1 cellular context compared by ENCODE assay signal in the genomic region with DNA sequence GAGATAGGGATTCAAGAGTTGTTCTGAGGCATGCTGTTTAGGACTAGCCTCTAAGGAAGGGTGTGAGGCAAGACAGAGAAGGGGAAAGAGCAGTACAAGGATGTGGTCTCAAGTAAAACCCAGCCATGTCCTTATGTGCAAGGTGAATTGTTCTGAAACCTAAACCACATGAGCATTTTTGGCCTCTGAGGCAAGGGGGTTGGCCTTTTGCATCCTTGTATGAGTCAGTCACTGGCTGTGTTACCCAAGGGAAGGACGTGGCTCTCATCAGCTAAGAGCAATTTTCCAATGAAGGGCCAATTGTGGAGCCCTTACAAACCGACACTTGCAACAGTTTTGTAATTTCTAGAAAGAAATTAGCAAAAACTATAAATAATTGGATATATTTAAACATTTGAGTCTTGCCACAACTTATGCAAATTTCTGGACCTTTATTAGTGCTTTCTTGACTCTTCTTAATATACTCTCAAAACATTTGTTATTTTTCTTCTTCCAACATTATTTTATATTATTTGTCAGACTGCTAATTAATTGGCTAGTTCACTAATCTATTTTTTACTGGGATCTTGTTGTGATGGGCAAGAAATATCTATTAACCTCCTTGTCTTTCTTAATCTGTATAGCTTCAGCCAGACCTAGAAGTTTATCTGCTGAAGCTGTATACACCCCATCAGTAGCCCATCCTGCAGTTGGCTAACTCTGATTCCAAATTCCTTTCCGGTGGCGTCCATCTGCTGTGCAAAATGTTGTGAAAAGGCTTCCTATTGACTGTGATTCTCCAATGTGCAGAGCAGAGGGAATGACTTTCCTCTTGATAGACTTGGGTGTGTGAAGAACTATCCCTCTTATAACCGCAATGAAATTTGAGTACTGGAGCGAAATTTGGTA.
TF ChIP-seq lines count a peak whose summit lies in the region.

No MANE protein-coding gene starts in this region.

TF ChIP-seq in GM12878, 131 proteins besides CTCF, POLR2A, EP300 and RAD21 (continued from another document and continues in another):
- TF ChIP-seq EGR1 (IDR thresholded peaks at IDR 0.05; ENCODE audit: borderline replicate concordance in 1 of 2, low read depth in 2 of 2, low read length in 2 of 2) = no peak
- TF ChIP-seq, protein P1, sequence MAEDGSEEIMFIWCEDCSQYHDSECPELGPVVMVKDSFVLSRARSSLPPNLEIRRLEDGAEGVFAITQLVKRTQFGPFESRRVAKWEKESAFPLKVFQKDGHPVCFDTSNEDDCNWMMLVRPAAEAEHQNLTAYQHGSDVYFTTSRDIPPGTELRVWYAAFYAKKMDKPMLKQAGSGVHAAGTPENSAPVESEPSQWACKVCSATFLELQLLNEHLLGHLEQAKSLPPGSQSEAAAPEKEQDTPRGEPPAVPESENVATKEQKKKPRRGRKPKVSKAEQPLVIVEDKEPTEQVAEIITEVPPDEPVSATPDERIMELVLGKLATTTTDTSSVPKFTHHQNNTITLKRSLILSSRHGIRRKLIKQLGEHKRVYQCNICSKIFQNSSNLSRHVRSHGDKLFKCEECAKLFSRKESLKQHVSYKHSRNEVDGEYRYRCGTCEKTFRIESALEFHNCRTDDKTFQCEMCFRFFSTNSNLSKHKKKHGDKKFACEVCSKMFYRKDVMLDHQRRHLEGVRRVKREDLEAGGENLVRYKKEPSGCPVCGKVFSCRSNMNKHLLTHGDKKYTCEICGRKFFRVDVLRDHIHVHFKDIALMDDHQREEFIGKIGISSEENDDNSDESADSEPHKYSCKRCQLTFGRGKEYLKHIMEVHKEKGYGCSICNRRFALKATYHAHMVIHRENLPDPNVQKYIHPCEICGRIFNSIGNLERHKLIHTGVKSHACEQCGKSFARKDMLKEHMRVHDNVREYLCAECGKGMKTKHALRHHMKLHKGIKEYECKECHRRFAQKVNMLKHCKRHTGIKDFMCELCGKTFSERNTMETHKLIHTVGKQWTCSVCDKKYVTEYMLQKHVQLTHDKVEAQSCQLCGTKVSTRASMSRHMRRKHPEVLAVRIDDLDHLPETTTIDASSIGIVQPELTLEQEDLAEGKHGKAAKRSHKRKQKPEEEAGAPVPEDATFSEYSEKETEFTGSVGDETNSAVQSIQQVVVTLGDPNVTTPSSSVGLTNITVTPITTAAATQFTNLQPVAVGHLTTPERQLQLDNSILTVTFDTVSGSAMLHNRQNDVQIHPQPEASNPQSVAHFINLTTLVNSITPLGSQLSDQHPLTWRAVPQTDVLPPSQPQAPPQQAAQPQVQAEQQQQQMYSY (CRISPR knock-in tag; IDR thresholded peaks at IDR 0.05) = no peak
- 0 out of 2 replicates have a peak, but pooled peaks have one; percentile 34 for TF ChIP-seq BMI1 (IDR thresholded peaks at IDR 0.05; ENCODE audit: borderline replicate concordance)
- no peak for TF ChIP-seq YBX1 (IDR thresholded peaks at IDR 0.05)
- no peak for TF ChIP-seq NR2C2 (IDR thresholded peaks at IDR 0.05; ENCODE audit: borderline replicate concordance, control insufficient read depth, insufficient read length, low read depth)
- TF ChIP-seq, protein P2, sequence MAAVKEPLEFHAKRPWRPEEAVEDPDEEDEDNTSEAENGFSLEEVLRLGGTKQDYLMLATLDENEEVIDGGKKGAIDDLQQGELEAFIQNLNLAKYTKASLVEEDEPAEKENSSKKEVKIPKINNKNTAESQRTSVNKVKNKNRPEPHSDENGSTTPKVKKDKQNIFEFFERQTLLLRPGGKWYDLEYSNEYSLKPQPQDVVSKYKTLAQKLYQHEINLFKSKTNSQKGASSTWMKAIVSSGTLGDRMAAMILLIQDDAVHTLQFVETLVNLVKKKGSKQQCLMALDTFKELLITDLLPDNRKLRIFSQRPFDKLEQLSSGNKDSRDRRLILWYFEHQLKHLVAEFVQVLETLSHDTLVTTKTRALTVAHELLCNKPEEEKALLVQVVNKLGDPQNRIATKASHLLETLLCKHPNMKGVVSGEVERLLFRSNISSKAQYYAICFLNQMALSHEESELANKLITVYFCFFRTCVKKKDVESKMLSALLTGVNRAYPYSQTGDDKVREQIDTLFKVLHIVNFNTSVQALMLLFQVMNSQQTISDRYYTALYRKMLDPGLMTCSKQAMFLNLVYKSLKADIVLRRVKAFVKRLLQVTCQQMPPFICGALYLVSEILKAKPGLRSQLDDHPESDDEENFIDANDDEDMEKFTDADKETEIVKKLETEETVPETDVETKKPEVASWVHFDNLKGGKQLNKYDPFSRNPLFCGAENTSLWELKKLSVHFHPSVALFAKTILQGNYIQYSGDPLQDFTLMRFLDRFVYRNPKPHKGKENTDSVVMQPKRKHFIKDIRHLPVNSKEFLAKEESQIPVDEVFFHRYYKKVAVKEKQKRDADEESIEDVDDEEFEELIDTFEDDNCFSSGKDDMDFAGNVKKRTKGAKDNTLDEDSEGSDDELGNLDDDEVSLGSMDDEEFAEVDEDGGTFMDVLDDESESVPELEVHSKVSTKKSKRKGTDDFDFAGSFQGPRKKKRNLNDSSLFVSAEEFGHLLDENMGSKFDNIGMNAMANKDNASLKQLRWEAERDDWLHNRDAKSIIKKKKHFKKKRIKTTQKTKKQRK (IDR thresholded peaks at IDR 0.05; ENCODE audit: low read depth, low read length) = no peak
- TF ChIP-seq IKZF2 (IDR thresholded peaks at IDR 0.05) = peak; percentile 91 to 92
- TF ChIP-seq NBN (IDR thresholded peaks at IDR 0.05) = peak; percentile 71; the same call in 1 of the 2 replicates
- peak; percentile 100 for TF ChIP-seq RUNX3 (IDR thresholded peaks at IDR 0.05; ENCODE audit: low read length)
- no peak for TF ChIP-seq CHD4 (IDR thresholded peaks at IDR 0.05)
- peak; percentile 98 for TF ChIP-seq IRF4 (IDR thresholded peaks at IDR 0.05; ENCODE audit: low read depth, low read length)
- no peak for TF ChIP-seq RFX5 (IDR thresholded peaks at IDR 0.05; ENCODE audit: low read depth, low read length)
- TF ChIP-seq, protein P3, sequence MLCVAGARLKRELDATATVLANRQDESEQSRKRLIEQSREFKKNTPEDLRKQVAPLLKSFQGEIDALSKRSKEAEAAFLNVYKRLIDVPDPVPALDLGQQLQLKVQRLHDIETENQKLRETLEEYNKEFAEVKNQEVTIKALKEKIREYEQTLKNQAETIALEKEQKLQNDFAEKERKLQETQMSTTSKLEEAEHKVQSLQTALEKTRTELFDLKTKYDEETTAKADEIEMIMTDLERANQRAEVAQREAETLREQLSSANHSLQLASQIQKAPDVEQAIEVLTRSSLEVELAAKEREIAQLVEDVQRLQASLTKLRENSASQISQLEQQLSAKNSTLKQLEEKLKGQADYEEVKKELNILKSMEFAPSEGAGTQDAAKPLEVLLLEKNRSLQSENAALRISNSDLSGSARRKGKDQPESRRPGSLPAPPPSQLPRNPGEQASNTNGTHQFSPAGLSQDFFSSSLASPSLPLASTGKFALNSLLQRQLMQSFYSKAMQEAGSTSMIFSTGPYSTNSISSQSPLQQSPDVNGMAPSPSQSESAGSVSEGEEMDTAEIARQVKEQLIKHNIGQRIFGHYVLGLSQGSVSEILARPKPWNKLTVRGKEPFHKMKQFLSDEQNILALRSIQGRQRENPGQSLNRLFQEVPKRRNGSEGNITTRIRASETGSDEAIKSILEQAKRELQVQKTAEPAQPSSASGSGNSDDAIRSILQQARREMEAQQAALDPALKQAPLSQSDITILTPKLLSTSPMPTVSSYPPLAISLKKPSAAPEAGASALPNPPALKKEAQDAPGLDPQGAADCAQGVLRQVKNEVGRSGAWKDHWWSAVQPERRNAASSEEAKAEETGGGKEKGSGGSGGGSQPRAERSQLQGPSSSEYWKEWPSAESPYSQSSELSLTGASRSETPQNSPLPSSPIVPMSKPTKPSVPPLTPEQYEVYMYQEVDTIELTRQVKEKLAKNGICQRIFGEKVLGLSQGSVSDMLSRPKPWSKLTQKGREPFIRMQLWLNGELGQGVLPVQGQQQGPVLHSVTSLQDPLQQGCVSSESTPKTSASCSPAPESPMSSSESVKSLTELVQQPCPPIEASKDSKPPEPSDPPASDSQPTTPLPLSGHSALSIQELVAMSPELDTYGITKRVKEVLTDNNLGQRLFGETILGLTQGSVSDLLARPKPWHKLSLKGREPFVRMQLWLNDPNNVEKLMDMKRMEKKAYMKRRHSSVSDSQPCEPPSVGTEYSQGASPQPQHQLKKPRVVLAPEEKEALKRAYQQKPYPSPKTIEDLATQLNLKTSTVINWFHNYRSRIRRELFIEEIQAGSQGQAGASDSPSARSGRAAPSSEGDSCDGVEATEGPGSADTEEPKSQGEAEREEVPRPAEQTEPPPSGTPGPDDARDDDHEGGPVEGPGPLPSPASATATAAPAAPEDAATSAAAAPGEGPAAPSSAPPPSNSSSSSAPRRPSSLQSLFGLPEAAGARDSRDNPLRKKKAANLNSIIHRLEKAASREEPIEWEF (IDR thresholded peaks at IDR 0.05; ENCODE audit: insufficient replicate concordance, low read depth, low read length) = peak; percentile 75
- TF ChIP-seq, protein P4, sequence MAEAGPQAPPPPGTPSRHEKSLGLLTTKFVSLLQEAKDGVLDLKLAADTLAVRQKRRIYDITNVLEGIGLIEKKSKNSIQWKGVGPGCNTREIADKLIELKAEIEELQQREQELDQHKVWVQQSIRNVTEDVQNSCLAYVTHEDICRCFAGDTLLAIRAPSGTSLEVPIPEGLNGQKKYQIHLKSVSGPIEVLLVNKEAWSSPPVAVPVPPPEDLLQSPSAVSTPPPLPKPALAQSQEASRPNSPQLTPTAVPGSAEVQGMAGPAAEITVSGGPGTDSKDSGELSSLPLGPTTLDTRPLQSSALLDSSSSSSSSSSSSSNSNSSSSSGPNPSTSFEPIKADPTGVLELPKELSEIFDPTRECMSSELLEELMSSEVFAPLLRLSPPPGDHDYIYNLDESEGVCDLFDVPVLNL (IDR thresholded peaks at IDR 0.05; ENCODE audit: low read depth, low read length) = no peak
- TF ChIP-seq, protein P5, sequence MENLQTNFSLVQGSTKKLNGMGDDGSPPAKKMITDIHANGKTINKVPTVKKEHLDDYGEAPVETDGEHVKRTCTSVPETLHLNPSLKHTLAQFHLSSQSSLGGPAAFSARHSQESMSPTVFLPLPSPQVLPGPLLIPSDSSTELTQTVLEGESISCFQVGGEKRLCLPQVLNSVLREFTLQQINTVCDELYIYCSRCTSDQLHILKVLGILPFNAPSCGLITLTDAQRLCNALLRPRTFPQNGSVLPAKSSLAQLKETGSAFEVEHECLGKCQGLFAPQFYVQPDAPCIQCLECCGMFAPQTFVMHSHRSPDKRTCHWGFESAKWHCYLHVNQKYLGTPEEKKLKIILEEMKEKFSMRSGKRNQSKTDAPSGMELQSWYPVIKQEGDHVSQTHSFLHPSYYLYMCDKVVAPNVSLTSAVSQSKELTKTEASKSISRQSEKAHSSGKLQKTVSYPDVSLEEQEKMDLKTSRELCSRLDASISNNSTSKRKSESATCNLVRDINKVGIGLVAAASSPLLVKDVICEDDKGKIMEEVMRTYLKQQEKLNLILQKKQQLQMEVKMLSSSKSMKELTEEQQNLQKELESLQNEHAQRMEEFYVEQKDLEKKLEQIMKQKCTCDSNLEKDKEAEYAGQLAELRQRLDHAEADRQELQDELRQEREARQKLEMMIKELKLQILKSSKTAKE (IDR thresholded peaks at IDR 0.05; ENCODE audit: low read depth, poor library complexity, severe bottlenecking) = peak; percentile 90
- TF ChIP-seq, protein P6, sequence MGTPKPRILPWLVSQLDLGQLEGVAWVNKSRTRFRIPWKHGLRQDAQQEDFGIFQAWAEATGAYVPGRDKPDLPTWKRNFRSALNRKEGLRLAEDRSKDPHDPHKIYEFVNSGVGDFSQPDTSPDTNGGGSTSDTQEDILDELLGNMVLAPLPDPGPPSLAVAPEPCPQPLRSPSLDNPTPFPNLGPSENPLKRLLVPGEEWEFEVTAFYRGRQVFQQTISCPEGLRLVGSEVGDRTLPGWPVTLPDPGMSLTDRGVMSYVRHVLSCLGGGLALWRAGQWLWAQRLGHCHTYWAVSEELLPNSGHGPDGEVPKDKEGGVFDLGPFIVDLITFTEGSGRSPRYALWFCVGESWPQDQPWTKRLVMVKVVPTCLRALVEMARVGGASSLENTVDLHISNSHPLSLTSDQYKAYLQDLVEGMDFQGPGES (IDR thresholded peaks at IDR 0.05) = no peak
- no peak for TF ChIP-seq MYB (IDR thresholded peaks at IDR 0.05; ENCODE audit: borderline replicate concordance, low read depth, low read length)
- peak; percentile 79 for TF ChIP-seq ATF7 (IDR thresholded peaks at IDR 0.05; ENCODE audit: low read depth)
- TF ChIP-seq IKZF1 (conservative IDR thresholded peaks at IDR 0.05) = peak; percentile 68
- TF ChIP-seq, protein P7, sequence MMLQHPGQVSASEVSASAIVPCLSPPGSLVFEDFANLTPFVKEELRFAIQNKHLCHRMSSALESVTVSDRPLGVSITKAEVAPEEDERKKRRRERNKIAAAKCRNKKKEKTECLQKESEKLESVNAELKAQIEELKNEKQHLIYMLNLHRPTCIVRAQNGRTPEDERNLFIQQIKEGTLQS (IDR thresholded peaks at IDR 0.05; ENCODE audit: borderline replicate concordance, extremely low read depth, low read depth, low read length) = no peak
- TF ChIP-seq, protein P8, sequence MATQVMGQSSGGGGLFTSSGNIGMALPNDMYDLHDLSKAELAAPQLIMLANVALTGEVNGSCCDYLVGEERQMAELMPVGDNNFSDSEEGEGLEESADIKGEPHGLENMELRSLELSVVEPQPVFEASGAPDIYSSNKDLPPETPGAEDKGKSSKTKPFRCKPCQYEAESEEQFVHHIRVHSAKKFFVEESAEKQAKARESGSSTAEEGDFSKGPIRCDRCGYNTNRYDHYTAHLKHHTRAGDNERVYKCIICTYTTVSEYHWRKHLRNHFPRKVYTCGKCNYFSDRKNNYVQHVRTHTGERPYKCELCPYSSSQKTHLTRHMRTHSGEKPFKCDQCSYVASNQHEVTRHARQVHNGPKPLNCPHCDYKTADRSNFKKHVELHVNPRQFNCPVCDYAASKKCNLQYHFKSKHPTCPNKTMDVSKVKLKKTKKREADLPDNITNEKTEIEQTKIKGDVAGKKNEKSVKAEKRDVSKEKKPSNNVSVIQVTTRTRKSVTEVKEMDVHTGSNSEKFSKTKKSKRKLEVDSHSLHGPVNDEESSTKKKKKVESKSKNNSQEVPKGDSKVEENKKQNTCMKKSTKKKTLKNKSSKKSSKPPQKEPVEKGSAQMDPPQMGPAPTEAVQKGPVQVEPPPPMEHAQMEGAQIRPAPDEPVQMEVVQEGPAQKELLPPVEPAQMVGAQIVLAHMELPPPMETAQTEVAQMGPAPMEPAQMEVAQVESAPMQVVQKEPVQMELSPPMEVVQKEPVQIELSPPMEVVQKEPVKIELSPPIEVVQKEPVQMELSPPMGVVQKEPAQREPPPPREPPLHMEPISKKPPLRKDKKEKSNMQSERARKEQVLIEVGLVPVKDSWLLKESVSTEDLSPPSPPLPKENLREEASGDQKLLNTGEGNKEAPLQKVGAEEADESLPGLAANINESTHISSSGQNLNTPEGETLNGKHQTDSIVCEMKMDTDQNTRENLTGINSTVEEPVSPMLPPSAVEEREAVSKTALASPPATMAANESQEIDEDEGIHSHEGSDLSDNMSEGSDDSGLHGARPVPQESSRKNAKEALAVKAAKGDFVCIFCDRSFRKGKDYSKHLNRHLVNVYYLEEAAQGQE (IDR thresholded peaks at IDR 0.05; ENCODE audit: low read depth, low read length) = no peak
- TF ChIP-seq POLR2AphosphoS5 (IDR thresholded peaks at IDR 0.05; ENCODE audit: low read length) = no peak
- no peak for TF ChIP-seq SREBF1 (IDR thresholded peaks at IDR 0.05; ENCODE audit: low read length)
- peak; percentile 81; the same call in 1 of the 2 replicates for TF ChIP-seq BACH1 (IDR thresholded peaks at IDR 0.05; ENCODE audit: borderline replicate concordance)
